28 cellular contexts compared by ENCODE assay signal in the genomic region with DNA sequence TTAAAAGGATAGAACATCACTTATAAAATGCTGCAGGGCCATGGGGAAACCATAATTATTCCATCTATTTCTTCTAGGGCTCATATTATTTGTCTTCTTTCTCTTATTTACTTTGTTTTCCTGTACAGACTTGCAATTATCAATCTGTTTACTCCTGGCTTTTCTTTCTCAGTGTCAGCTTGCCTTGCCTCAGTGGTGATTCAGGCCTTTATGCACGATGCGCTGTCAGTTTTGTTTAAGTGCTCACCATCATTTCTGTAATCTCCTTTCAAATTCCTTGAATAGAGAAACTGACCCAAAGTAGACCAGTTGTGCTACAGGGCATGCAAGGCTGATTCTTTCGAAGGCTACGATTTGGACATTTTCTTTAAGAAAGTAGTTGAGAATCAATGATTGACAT.
"Had no signal": no experiment of that assay in that cellular context is flagged by ENCODE, and none has a peak within 500 bp of the region (broad histone marks: within the 10 kb centered on the region; RNA-seq: fewer than 3 reads in every experiment).

No MANE protein-coding gene starts in this region.

- FAIRE-seq: endometrium, keratinocyte had no signal

- H3K27me3 Mint-ChIP-seq: effector memory CD8-positive, alpha-beta T cell; naive B cell; natural killer cell treated with Interleukin-12 subunit alpha and Interleukin-12 subunit beta and Interleukin-15 and Interleukin-18, amount 100 ng/mL, for 72 hours; progenitor cell of endocrine pancreas; stimulated activated naive CD8-positive, alpha-beta T cell treated with anti-CD3 and anti-CD28 coated beads, Interleukin-15, amount 100 ng/mL, for 72 hours had no signal

- H3K9ac ChIP-seq: neural progenitor cell, parathyroid adenoma had no signal

- H3K4me3 ChIP-seq: gastrocnemius medialis, lower lobe of right lung, mucosa of descending colon, neural progenitor cell, smooth muscle cell, thyroid gland, vagina had no signal

- DNase-seq: cortex of kidney; effector memory CD8-positive, alpha-beta T cell; foreskin fibroblast; gastrocnemius medialis; left ventricle myocardium superior; lower lobe of right lung; mucosa of descending colon; naive B cell; stimulated activated CD4-positive, alpha-beta T cell treated with anti-CD3 and anti-CD28 coated beads, Interleukin-12 subunit alpha, Interleukin-12 subunit beta, amount 100 ng/mL, for 4 hours; stimulated activated CD4-positive, alpha-beta T cell treated with anti-CD3 and anti-CD28 coated beads, Interleukin-1b, Interleukin-23, amount 100 ng/mL, for 48 hours; stimulated activated CD4-positive, alpha-beta T cell treated with anti-CD3 and anti-CD28 coated beads, Interleukin-4, amount 100 ng/mL, for 1 hour; stimulated activated CD8-positive, alpha-beta memory T cell treated with anti-CD3 and anti-CD28 coated beads, Interleukin-4, amount 100 ng/mL, for 48 hours; stimulated activated naive CD4-positive, alpha-beta T cell; stimulated activated naive CD8-positive, alpha-beta T cell treated with anti-CD3 and anti-CD28 coated beads, Interleukin-15, amount 100 ng/mL, for 72 hours; thyroid gland; trophoblast cell had no signal

- H3K27ac ChIP-seq: epithelial cell of prostate, gastrocnemius medialis, lower lobe of right lung, neural progenitor cell, parathyroid adenoma, thyroid gland, vagina had no signal

- H3K27ac Mint-ChIP-seq: effector memory CD8-positive, alpha-beta T cell; mesothelial cell of epicardium; neural progenitor cell; progenitor cell of endocrine pancreas had no signal

- H3K9me3 ChIP-seq: gastrocnemius medialis, lower lobe of right lung, mucosa of descending colon, thyroid gland, vagina had no signal

- H3K36me3 ChIP-seq: gastrocnemius medialis, lower lobe of right lung, thyroid gland, vagina had no signal

- H3K36me3 Mint-ChIP-seq: mesothelial cell of epicardium; naive B cell; natural killer cell treated with Interleukin-12 subunit alpha and Interleukin-12 subunit beta and Interleukin-15 and Interleukin-18, amount 100 ng/mL, for 72 hours; neural progenitor cell had no signal

- H3K4me3 Mint-ChIP-seq: effector memory CD8-positive, alpha-beta T cell; mesothelial cell of epicardium; natural killer cell treated with Interleukin-12 subunit alpha and Interleukin-12 subunit beta and Interleukin-15 and Interleukin-18, amount 100 ng/mL, for 72 hours; neural progenitor cell; stimulated activated naive CD8-positive, alpha-beta T cell treated with anti-CD3 and anti-CD28 coated beads, Interleukin-15, amount 100 ng/mL, for 72 hours had no signal

- H2AFZ ChIP-seq: neural progenitor cell, parathyroid adenoma had no signal

- ATAC-seq: effector memory CD8-positive, alpha-beta T cell; esophagus mucosa; gastrocnemius medialis; left ventricle myocardium superior; lower lobe of right lung; mucosa of descending colon; natural killer cell treated with Interleukin-12 subunit alpha and Interleukin-12 subunit beta and Interleukin-15 and Interleukin-18, amount 100 ng/mL, for 72 hours; sciatic nerve; stimulated activated naive CD8-positive, alpha-beta T cell treated with anti-CD3 and anti-CD28 coated beads, Interleukin-15, amount 100 ng/mL, for 72 hours had no signal

- H3K9me3 Mint-ChIP-seq: effector memory CD8-positive, alpha-beta T cell; mesothelial cell of epicardium; naive B cell; natural killer cell treated with Interleukin-12 subunit alpha and Interleukin-12 subunit beta and Interleukin-15 and Interleukin-18, amount 100 ng/mL, for 72 hours; neural progenitor cell; stimulated activated naive CD8-positive, alpha-beta T cell treated with anti-CD3 and anti-CD28 coated beads, Interleukin-15, amount 100 ng/mL, for 72 hours had no signal

- H3K4me2 ChIP-seq: neural progenitor cell, smooth muscle cell had no signal

- H3K27me3 ChIP-seq: gastrocnemius medialis, neural progenitor cell, thyroid gland, vagina had no signal
